Comparison of ENCODE assay signal across 14 cellular contexts in genomic region chr9:76530458-76531100, GRCh38.
DNase-seq lines count a peak whose midpoint lies in the region; ATAC-seq lines count a peak whose summit lies in the region.
"Had no signal": no experiment of that assay in that cellular context is flagged by ENCODE, and none has a peak within 500 bp of the region (broad histone marks: within the 10 kb centered on the region; RNA-seq: fewer than 3 reads in every experiment).

No MANE protein-coding gene starts in this region.

- H3K36me3 ChIP-seq in MG63 (no peaks in the 10 kb centered on the region), neuronal stem cell (replicated peaks in 1 of 2; ENCODE audit: control insufficient read depth in 2 of 2, insufficient read depth in 2 of 2, low read length in 2 of 2) (no peaks in the 10 kb centered on the region)

- H2AK5ac ChIP-seq in neuronal stem cell (ENCODE audit: low read depth, low read length): no peak overlapping the region

- H3K9me3 Mint-ChIP-seq in activated CD8-positive, alpha-beta memory T cell treated with anti-CD3 and anti-CD28 coated beads, Interleukin-2, amount 10 ng/mL, durations not matched to agents 7 days and 5 days (ENCODE audit: low read depth): no peaks in the 10 kb centered on the region
- H3K9me3 Mint-ChIP-seq in stimulated activated naive B cell treated with anti-CD40 and anti-IgM and Interleukin-4, amounts not matched to agents 10 μg/mL and 1 μg/mL and 100 μg/mL, for 72 hours: no peaks in the 10 kb centered on the region
- H3K9me3 Mint-ChIP-seq in T-helper 2 cell treated with Interferon-gamma antibody and Interleukin-4, amounts not matched to agents 5 μg/mL and 100 μg/mL, for 36 hours: no peaks in the 10 kb centered on the region
- H3K9me3 Mint-ChIP-seq: stimulated activated naive CD8-positive, alpha-beta T cell treated with anti-CD3 and anti-CD28 coated beads, Interleukin-15, Interleukin-2, amounts not matched to agents 100 ng/mL and 50 ng/mL, for 24 hours had no signal

- no peaks in the 10 kb centered on the region for H3K27me3 ChIP-seq in MG63
- no peaks in the 10 kb centered on the region for H3K27me3 ChIP-seq in neuronal stem cell (ENCODE audit: control insufficient read depth in 3 of 3, insufficient read depth in 3 of 3, low read depth in 1 of 3, low read length in 3 of 3)
- H3K27me3 ChIP-seq: Peyer's patch had no signal

- no peaks in the 10 kb centered on the region for H3K4me1 ChIP-seq in neuronal stem cell (ENCODE audit: control insufficient read depth in 2 of 2, insufficient read depth in 1 of 2, low read depth in 1 of 2, low read length in 2 of 2)
- H3K4me1 ChIP-seq: Peyer's patch had no signal

- no peak overlapping the region for H3K14ac ChIP-seq in neuronal stem cell (ENCODE audit: low read length)

- WGBS in neuronal stem cell (ENCODE audit: extremely low coverage in 2 of 2, insufficient read length in 2 of 2, insufficient replicate concordance in 1 of 2), 2 donors: no CpG with 5 or more reads among the region's 6 CpGs

- no peak overlapping the region for H3K4ac ChIP-seq in neuronal stem cell (ENCODE audit: low read length)

- no peak overlapping the region for H3K23ac ChIP-seq in neuronal stem cell (ENCODE audit: low read depth, low read length, poor library complexity)

- no peak overlapping the region for H2BK120ac ChIP-seq in neuronal stem cell (ENCODE audit: low read depth, low read length)

- peak; percentile 74 for ATAC-seq in activated CD8-positive, alpha-beta memory T cell treated with anti-CD3 and anti-CD28 coated beads, Interleukin-2, amount 10 ng/mL, durations not matched to agents 7 days and 5 days
- peak; percentile 22 to 41 for ATAC-seq in stimulated activated naive B cell treated with anti-CD40 and anti-IgM and Interleukin-4, amounts not matched to agents 10 μg/mL and 1 μg/mL and 100 μg/mL, for 72 hours (replicated peaks)
- ATAC-seq: activated CD4-positive, alpha-beta T cell treated with anti-CD3 and anti-CD28 coated beads for 36 hours had no signal

- no peak overlapping the region for H2AFZ ChIP-seq in neuronal stem cell (ENCODE audit: low read length)

- no peak overlapping the region for H2BK12ac ChIP-seq in neuronal stem cell (ENCODE audit: low read length)

- H2BK5ac ChIP-seq in neuronal stem cell (ENCODE audit: low read length): no peak overlapping the region

- no peak overlapping the region for H3K9ac ChIP-seq in neuronal stem cell (ENCODE audit: low read depth, low read length, poor library complexity)

- no peak for DNase-seq in activated CD8-positive, alpha-beta memory T cell treated with anti-CD3 and anti-CD28 coated beads, Interleukin-2, amount 10 ng/mL, durations not matched to agents 7 days and 5 days
- DNase-seq in activated CD8-positive, alpha-beta memory T cell treated with anti-CD3 and anti-CD28 coated beads, Interleukin-2, amount 50 U/mL, for 48 hours: no peak
- DNase-seq in MG63 (peak; percentile 7), fibroblast of peridontal ligament (ENCODE audit: extremely low read depth) (peak; percentile 54), neuronal stem cell (ENCODE audit: low spot score) (no peak), H4 (ENCODE audit: low spot score) (no peak)
- no peak for DNase-seq in stimulated activated naive B cell treated with anti-CD40 and anti-IgM and Interleukin-4, amounts not matched to agents 10 μg/mL and 1 μg/mL and 100 μg/mL, for 72 hours
- DNase-seq in T-helper 2 cell treated with Interferon-gamma antibody and Interleukin-4, amounts not matched to agents 5 μg/mL and 100 μg/mL, for 36 hours (ENCODE audit: low spot score): no peak
- DNase-seq: activated CD4-positive, alpha-beta T cell treated with anti-CD3 and anti-CD28 coated beads for 36 hours; AML-193; NCI-H1048; Peyer's patch; stimulated activated CD4-positive, alpha-beta T cell treated with anti-CD3 and anti-CD28 coated beads, Interleukin-12 subunit alpha, Interleukin-12 subunit beta, amount 100 ng/mL, for 4 hours had no signal

- CTCF ChIA-PET in activated CD8-positive, alpha-beta memory T cell treated with anti-CD3 and anti-CD28 coated beads, Interleukin-2, amount 10 ng/mL, durations not matched to agents 7 days and 5 days (lab: Charles Lee): no interaction called here

- peak overlapping the region; percentile 89 for H3K27ac Mint-ChIP-seq in activated CD8-positive, alpha-beta memory T cell treated with anti-CD3 and anti-CD28 coated beads, Interleukin-2, amount 10 ng/mL, durations not matched to agents 7 days and 5 days
- H3K27ac Mint-ChIP-seq in stimulated activated naive B cell treated with anti-CD40 and anti-IgM and Interleukin-4, amounts not matched to agents 10 μg/mL and 1 μg/mL and 100 μg/mL, for 72 hours: peak overlapping the region; percentile 79
- no peak overlapping the region for H3K27ac Mint-ChIP-seq in T-helper 2 cell treated with Interferon-gamma antibody and Interleukin-4, amounts not matched to agents 5 μg/mL and 100 μg/mL, for 36 hours
- H3K27ac Mint-ChIP-seq: activated CD4-positive, alpha-beta T cell treated with anti-CD3 and anti-CD28 coated beads for 36 hours; stimulated activated naive CD8-positive, alpha-beta T cell treated with anti-CD3 and anti-CD28 coated beads, Interleukin-15, Interleukin-2, amounts not matched to agents 100 ng/mL and 50 ng/mL, for 24 hours had no signal

- H2BK15ac ChIP-seq in neuronal stem cell (ENCODE audit: low read length): no peak overlapping the region

- no peaks in the 10 kb centered on the region for H3K9me3 ChIP-seq in MG63
- peaks cover 0 to 5% of the 10 kb centered on the region in 2 donors for H3K9me3 ChIP-seq in neuronal stem cell (replicated peaks in 1 of 2; ENCODE audit: control insufficient read depth in 2 of 2, insufficient read depth in 1 of 2, low read depth in 1 of 2, low read length in 2 of 2)
- H3K9me3 ChIP-seq: Peyer's patch had no signal

- peaks cover 36% of the 10 kb centered on the region for H3K4me1 Mint-ChIP-seq in activated CD8-positive, alpha-beta memory T cell treated with anti-CD3 and anti-CD28 coated beads, Interleukin-2, amount 10 ng/mL, durations not matched to agents 7 days and 5 days
- peaks cover 7 to 27% of the 10 kb centered on the region in 2 donors for H3K4me1 Mint-ChIP-seq in stimulated activated naive B cell treated with anti-CD40 and anti-IgM and Interleukin-4, amounts not matched to agents 10 μg/mL and 1 μg/mL and 100 μg/mL, for 72 hours
- H3K4me1 Mint-ChIP-seq in T-helper 2 cell treated with Interferon-gamma antibody and Interleukin-4, amounts not matched to agents 5 μg/mL and 100 μg/mL, for 36 hours (ENCODE audit: low read depth): peaks cover 11% of the 10 kb centered on the region

- peak overlapping the region; percentile 50 for H3K4me3 Mint-ChIP-seq in activated CD8-positive, alpha-beta memory T cell treated with anti-CD3 and anti-CD28 coated beads, Interleukin-2, amount 10 ng/mL, durations not matched to agents 7 days and 5 days
- H3K4me3 Mint-ChIP-seq in stimulated activated naive B cell treated with anti-CD40 and anti-IgM and Interleukin-4, amounts not matched to agents 10 μg/mL and 1 μg/mL and 100 μg/mL, for 72 hours: peak overlapping the region in 1 of 2 donors; percentile 46
- H3K4me3 Mint-ChIP-seq in T-helper 2 cell treated with Interferon-gamma antibody and Interleukin-4, amounts not matched to agents 5 μg/mL and 100 μg/mL, for 36 hours: no peak overlapping the region
- H3K4me3 Mint-ChIP-seq: activated CD4-positive, alpha-beta T cell treated with anti-CD3 and anti-CD28 coated beads for 36 hours; stimulated activated naive CD8-positive, alpha-beta T cell treated with anti-CD3 and anti-CD28 coated beads, Interleukin-15, Interleukin-2, amounts not matched to agents 100 ng/mL and 50 ng/mL, for 24 hours had no signal

- no peak overlapping the region for H4K8ac ChIP-seq in neuronal stem cell (ENCODE audit: low read depth, low read length)

- H3K79me1 ChIP-seq in neuronal stem cell (ENCODE audit: low read depth, low read length): no peaks in the 10 kb centered on the region

- no peak overlapping the region for H3K4me2 ChIP-seq in neuronal stem cell (ENCODE audit: insufficient read depth, low read length, poor library complexity, severe bottlenecking)

- H3K4me3 ChIP-seq in MG63 (no peak overlapping the region), neuronal stem cell (ENCODE audit: low read length in 2 of 2) (no peak overlapping the region)
- H3K4me3 ChIP-seq: Peyer's patch had no signal

- no peak overlapping the region for H3K18ac ChIP-seq in neuronal stem cell (ENCODE audit: low read length)

- no peak overlapping the region for H3K27ac ChIP-seq in neuronal stem cell (replicated peaks; ENCODE audit: low read length)
- H3K27ac ChIP-seq: Peyer's patch had no signal

- no peaks in the 10 kb centered on the region for H3K27me3 Mint-ChIP-seq in activated CD8-positive, alpha-beta memory T cell treated with anti-CD3 and anti-CD28 coated beads, Interleukin-2, amount 10 ng/mL, durations not matched to agents 7 days and 5 days
- H3K27me3 Mint-ChIP-seq in stimulated activated naive B cell treated with anti-CD40 and anti-IgM and Interleukin-4, amounts not matched to agents 10 μg/mL and 1 μg/mL and 100 μg/mL, for 72 hours: no peaks in the 10 kb centered on the region
- no peaks in the 10 kb centered on the region for H3K27me3 Mint-ChIP-seq in T-helper 2 cell treated with Interferon-gamma antibody and Interleukin-4, amounts not matched to agents 5 μg/mL and 100 μg/mL, for 36 hours (ENCODE audit: low read depth)
- H3K27me3 Mint-ChIP-seq: stimulated activated naive CD8-positive, alpha-beta T cell treated with anti-CD3 and anti-CD28 coated beads, Interleukin-15, Interleukin-2, amounts not matched to agents 100 ng/mL and 50 ng/mL, for 24 hours had no signal

- peaks cover 9% of the 10 kb centered on the region for H3K36me3 Mint-ChIP-seq in activated CD8-positive, alpha-beta memory T cell treated with anti-CD3 and anti-CD28 coated beads, Interleukin-2, amount 10 ng/mL, durations not matched to agents 7 days and 5 days
- peaks cover 12 to 24% of the 10 kb centered on the region in 2 donors for H3K36me3 Mint-ChIP-seq in stimulated activated naive B cell treated with anti-CD40 and anti-IgM and Interleukin-4, amounts not matched to agents 10 μg/mL and 1 μg/mL and 100 μg/mL, for 72 hours
- no peaks in the 10 kb centered on the region for H3K36me3 Mint-ChIP-seq in T-helper 2 cell treated with Interferon-gamma antibody and Interleukin-4, amounts not matched to agents 5 μg/mL and 100 μg/mL, for 36 hours (ENCODE audit: low read depth)

- no peak overlapping the region for H4K91ac ChIP-seq in neuronal stem cell (ENCODE audit: low read depth, low read length, poor library complexity)

Comparison
In these comparisons a context has a peak if more than half of its experiments do, and no peak if none do; other contexts are left out.
1. DNase-seq: peak in MG63 (single experiment) and fibroblast of peridontal ligament (single experiment); none in activated CD8-positive, alpha-beta memory T cell treated with anti-CD3 and anti-CD28 coated beads, Interleukin-2, amount 10 ng/mL, durations not matched to agents 7 days and 5 days (single experiment), activated CD8-positive, alpha-beta memory T cell treated with anti-CD3 and anti-CD28 coated beads, Interleukin-2, amount 50 U/mL, for 48 hours (single experiment), stimulated activated naive B cell treated with anti-CD40 and anti-IgM and Interleukin-4, amounts not matched to agents 10 μg/mL and 1 μg/mL and 100 μg/mL, for 72 hours (single experiment), neuronal stem cell (single experiment), H4 (single experiment) and T-helper 2 cell treated with Interferon-gamma antibody and Interleukin-4, amounts not matched to agents 5 μg/mL and 100 μg/mL, for 36 hours (single experiment).